ENCODE assay signal across 35 cellular contexts in the genomic region with DNA sequence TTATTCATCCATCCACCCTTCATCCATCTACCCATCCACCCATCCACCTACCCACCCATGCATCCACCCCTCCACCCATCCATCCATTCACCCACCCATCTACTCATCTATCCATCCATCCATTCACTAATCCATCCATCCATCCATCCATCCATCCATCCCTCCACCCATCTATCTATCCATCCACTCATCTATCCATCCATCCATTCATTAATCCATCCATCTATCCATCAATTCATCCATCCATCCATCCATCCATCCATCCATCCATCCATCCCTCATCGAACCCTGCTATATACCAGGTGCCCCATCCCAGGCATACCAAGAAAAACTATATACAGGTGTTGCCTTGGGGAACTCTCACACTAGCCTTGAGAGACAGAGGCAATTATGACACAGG. TPM values are rescaled to one million over a fixed set of nuclear protein-coding genes. Genes with fewer than 3 reads are reported as not detected.
"Had no signal": no experiment of that assay in that cellular context is flagged by ENCODE, and none has a peak within 500 bp of the region (broad histone marks: within the 10 kb centered on the region; RNA-seq: fewer than 3 reads in every experiment).

No MANE protein-coding gene starts in this region.

- H3K36me3 Mint-ChIP-seq: natural killer cell; neural progenitor cell; stimulated activated memory B cell treated with anti-CD40 and anti-IgM and Interleukin-4, amounts not matched to agents 10 μg/mL and 1 μg/mL and 100 μg/mL, for 72 hours; type B pancreatic cell had no signal

- H3K27ac ChIP-seq: neural progenitor cell, ovary, parathyroid adenoma, psoas muscle, skin epidermis, spleen, suprapubic skin, testis, tibial artery, transverse colon, upper lobe of right lung, vagina had no signal

- H2AFZ ChIP-seq: neural progenitor cell, parathyroid adenoma had no signal

- H3K4me3 Mint-ChIP-seq: natural killer cell; nephron; stimulated activated memory B cell treated with anti-CD40 and anti-IgM and Interleukin-4, amounts not matched to agents 10 μg/mL and 1 μg/mL and 100 μg/mL, for 72 hours; stimulated activated naive CD8-positive, alpha-beta T cell treated with anti-CD3 and anti-CD28 coated beads, Interleukin-15, amount 100 ng/mL, for 72 hours; type B pancreatic cell had no signal

- H3K9me3 Mint-ChIP-seq: nephron, neural progenitor cell, type B pancreatic cell had no signal

- H3K4me3 ChIP-seq: neural progenitor cell, ovary, psoas muscle, skin epidermis, smooth muscle cell, spleen, suprapubic skin, testis, tibial artery, transverse colon, upper lobe of right lung, vagina had no signal

- H3K79me2 ChIP-seq: parathyroid adenoma had no signal

- H3K9me3 ChIP-seq: ovary, psoas muscle, spleen, suprapubic skin, testis, tibial artery, transverse colon, upper lobe of right lung, vagina had no signal

- H3K4me1 Mint-ChIP-seq: natural killer cell; nephron; neural progenitor cell; stimulated activated memory B cell treated with anti-CD40 and anti-IgM and Interleukin-4, amounts not matched to agents 10 μg/mL and 1 μg/mL and 100 μg/mL, for 72 hours; stimulated activated naive CD8-positive, alpha-beta T cell treated with anti-CD3 and anti-CD28 coated beads, Interleukin-15, amount 100 ng/mL, for 72 hours had no signal

- H3K36me3 ChIP-seq: neural progenitor cell, ovary, spleen, suprapubic skin, tibial artery, transverse colon, upper lobe of right lung, vagina had no signal

- H3K27ac Mint-ChIP-seq: natural killer cell; nephron; neural progenitor cell; progenitor cell of endocrine pancreas; stimulated activated memory B cell treated with anti-CD40 and anti-IgM and Interleukin-4, amounts not matched to agents 10 μg/mL and 1 μg/mL and 100 μg/mL, for 72 hours; type B pancreatic cell had no signal

- ATAC-seq: natural killer cell; psoas muscle; right cardiac atrium; sciatic nerve; stimulated activated memory B cell treated with anti-CD40 and anti-IgM and Interleukin-4, amounts not matched to agents 10 μg/mL and 1 μg/mL and 100 μg/mL, for 72 hours; stimulated activated naive CD8-positive, alpha-beta T cell treated with anti-CD3 and anti-CD28 coated beads, Interleukin-15, amount 100 ng/mL, for 72 hours; stimulated activated naive CD8-positive, alpha-beta T cell treated with anti-CD3 and anti-CD28 coated beads, Interleukin-15, Interleukin-2, amounts not matched to agents 100 U/mL and 50 U/mL, for 24 hours; upper lobe of right lung had no signal

- DNase-seq: natural killer cell; occipital lobe; ovary; posterior cingulate gyrus; psoas muscle; right cardiac atrium; spleen; stimulated activated CD4-positive, alpha-beta T cell treated with anti-CD3 and anti-CD28 coated beads, Interleukin-12 subunit alpha, Interleukin-12 subunit beta, amount 100 ng/mL, for 4 hours; stimulated activated CD4-positive, alpha-beta T cell treated with anti-CD3 and anti-CD28 coated beads, Interleukin-1b, Interleukin-23, amount 100 ng/mL, for 48 hours; stimulated activated CD4-positive, alpha-beta T cell treated with anti-CD3 and anti-CD28 coated beads, Interleukin-4, amount 100 ng/mL, for 1 hour; stimulated activated CD4-positive, alpha-beta T cell treated with anti-CD3 and anti-CD28 coated beads, Interleukin-4, amount 100 ng/mL, for 4 hours; stimulated activated CD8-positive, alpha-beta memory T cell treated with anti-CD3 and anti-CD28 coated beads, Interleukin-4, amount 100 ng/mL, for 48 hours; stimulated activated naive CD4-positive, alpha-beta T cell; stimulated activated naive CD8-positive, alpha-beta T cell treated with anti-CD3 and anti-CD28 coated beads, Interleukin-15, amount 100 ng/mL, for 72 hours; stimulated activated naive CD8-positive, alpha-beta T cell treated with anti-CD3 and anti-CD28 coated beads, Interleukin-15, Interleukin-2, amounts not matched to agents 100 U/mL and 50 U/mL, for 24 hours; substantia nigra; testis; tibial artery; transverse colon; upper lobe of right lung had no signal

- H3K4me2 ChIP-seq: neural progenitor cell, smooth muscle cell had no signal

- H3K9ac ChIP-seq: neural progenitor cell, parathyroid adenoma had no signal

- H3K27me3 Mint-ChIP-seq: stimulated activated naive CD8-positive, alpha-beta T cell treated with anti-CD3 and anti-CD28 coated beads, Interleukin-15, amount 100 ng/mL, for 72 hours had no signal

- H3K27me3 ChIP-seq: neural progenitor cell, ovary, testis, transverse colon, upper lobe of right lung, vagina had no signal

- H3K4me1 ChIP-seq: neural progenitor cell, parathyroid adenoma, psoas muscle, spleen, suprapubic skin, testis, tibial artery, transverse colon, upper lobe of right lung, vagina had no signal

RNA-seq across cellular contexts. Expression of gene CCL24, which starts 7.1 kb away (rescaled TPM):
- total RNA-seq: natural killer cell, occipital lobe, osteoblast, progenitor cell of endocrine pancreas, psoas muscle, renal cortical epithelial cell, right cardiac atrium, smooth muscle cell, testis, urinary bladder, vagina had no signal
- polyA plus RNA-seq: neural cell, psoas muscle, right cardiac atrium, smooth muscle cell, urinary bladder had no signal

RNA-seq across cellular contexts. Expression of gene CCL26, which starts 48.7 kb away (rescaled TPM):
- total RNA-seq: natural killer cell, occipital lobe, progenitor cell of endocrine pancreas, psoas muscle, renal cortical epithelial cell, smooth muscle cell, spleen, suprapubic skin, transverse colon, vagina had no signal
- polyA plus RNA-seq: neural cell had no signal
